ENCODE assay signal across 20 cellular contexts in genomic region chr5:62385136-62385535, GRCh38. TPM values are rescaled to one million over a fixed set of nuclear protein-coding genes. Genes with fewer than 3 reads are reported as not detected.
DNase-seq lines count a peak whose midpoint lies in the region; ATAC-seq and TF ChIP-seq lines count a peak whose summit lies in the region.
"Had no signal": no experiment of that assay in that cellular context is flagged by ENCODE, and none has a peak within 500 bp of the region (broad histone marks: within the 10 kb centered on the region; RNA-seq: fewer than 3 reads in every experiment).

No MANE protein-coding gene starts in this region.

- H3K9me3 Mint-ChIP-seq in activated T-cell treated with anti-CD3 and anti-CD28 coated beads, Interleukin-2, amount 50 U/mL, for 72 hours, result no peaks in the 10 kb centered on the region
- H3K9me3 Mint-ChIP-seq in WTC11, result no peaks in the 10 kb centered on the region
- H3K9me3 Mint-ChIP-seq in stimulated activated effector memory CD8-positive, alpha-beta T cell treated with anti-CD3 and anti-CD28 coated beads, Interleukin-12 subunit alpha, Interleukin-12 subunit beta, amount 100 ng/mL, for 72 hours, result no peaks in the 10 kb centered on the region
- H3K9me3 Mint-ChIP-seq in CD14-positive monocyte, result no peaks in the 10 kb centered on the region
- H3K9me3 Mint-ChIP-seq: activated naive CD8-positive, alpha-beta T cell treated with anti-CD3 and anti-CD28 coated beads, Interleukin-2, amount 10 ng/mL, durations not matched to agents 7 days and 5 days; naive B cell had no signal

- H3K27ac Mint-ChIP-seq in activated T-cell treated with anti-CD3 and anti-CD28 coated beads, Interleukin-2, amount 50 U/mL, for 72 hours, result peak overlapping the region; percentile 54
- peak overlapping the region; percentile 57; the same call in 1 of the 2 replicates for H3K27ac Mint-ChIP-seq in WTC11
- peak overlapping the region; percentile 63 for H3K27ac Mint-ChIP-seq in stimulated activated effector memory CD8-positive, alpha-beta T cell treated with anti-CD3 and anti-CD28 coated beads, Interleukin-12 subunit alpha, Interleukin-12 subunit beta, amount 100 ng/mL, for 72 hours
- H3K27ac Mint-ChIP-seq in CD14-positive monocyte, result no peak overlapping the region
- H3K27ac Mint-ChIP-seq: activated naive CD8-positive, alpha-beta T cell treated with anti-CD3 and anti-CD28 coated beads, Interleukin-2, amount 10 ng/mL, durations not matched to agents 7 days and 5 days had no signal

- no peak for ATAC-seq in activated T-cell treated with anti-CD3 and anti-CD28 coated beads, Interleukin-2, amount 50 U/mL, for 72 hours (replicated peaks in 1 of 2)
- no peak for ATAC-seq in WTC11
- ATAC-seq in stimulated activated effector memory CD8-positive, alpha-beta T cell treated with anti-CD3 and anti-CD28 coated beads, Interleukin-12 subunit alpha, Interleukin-12 subunit beta, amount 100 ng/mL, for 72 hours, result no peak
- ATAC-seq in GM18861 (IDR thresholded peaks at IDR 0.05; ENCODE audit: unreplicated experiment), result no peak
- ATAC-seq: left lung had no signal

- no peak overlapping the region for H3K4me3 Mint-ChIP-seq in activated T-cell treated with anti-CD3 and anti-CD28 coated beads, Interleukin-2, amount 50 U/mL, for 72 hours
- H3K4me3 Mint-ChIP-seq in WTC11 (no peak overlapping the region), CD14-positive monocyte (no peak overlapping the region)
- H3K4me3 Mint-ChIP-seq in stimulated activated effector memory CD8-positive, alpha-beta T cell treated with anti-CD3 and anti-CD28 coated beads, Interleukin-12 subunit alpha, Interleukin-12 subunit beta, amount 100 ng/mL, for 72 hours, result no peak overlapping the region
- H3K4me3 Mint-ChIP-seq: activated naive CD8-positive, alpha-beta T cell treated with anti-CD3 and anti-CD28 coated beads, Interleukin-2, amount 10 ng/mL, durations not matched to agents 7 days and 5 days; naive B cell had no signal

- no peaks in the 10 kb centered on the region for H3K27me3 Mint-ChIP-seq in activated T-cell treated with anti-CD3 and anti-CD28 coated beads, Interleukin-2, amount 50 U/mL, for 72 hours (ENCODE audit: low read depth)
- H3K27me3 Mint-ChIP-seq in WTC11 (ENCODE audit: low read depth), result no peaks in the 10 kb centered on the region
- H3K27me3 Mint-ChIP-seq in CD14-positive monocyte (ENCODE audit: low read depth in 3 of 3), result no peaks in the 10 kb centered on the region
- H3K27me3 Mint-ChIP-seq: activated naive CD8-positive, alpha-beta T cell treated with anti-CD3 and anti-CD28 coated beads, Interleukin-2, amount 10 ng/mL, durations not matched to agents 7 days and 5 days; naive B cell had no signal

- no peak for TF ChIP-seq CTCF in WTC11 (IDR thresholded peaks at IDR 0.05)
- TF ChIP-seq CTCF in fibroblast of villous mesenchyme (IDR thresholded peaks at IDR 0.05; ENCODE audit: insufficient read depth, low read depth, low read length), result no peak
- TF ChIP-seq CTCF in CD14-positive monocyte (IDR thresholded peaks at IDR 0.05), result no peak

- CTCF ChIA-PET in WTC11 (lab: Charles Lee), result no interaction called here

- peaks cover 9% of the 10 kb centered on the region for H3K4me1 Mint-ChIP-seq in activated T-cell treated with anti-CD3 and anti-CD28 coated beads, Interleukin-2, amount 50 U/mL, for 72 hours (ENCODE audit: low read depth)
- no peaks in the 10 kb centered on the region for H3K4me1 Mint-ChIP-seq in WTC11
- H3K4me1 Mint-ChIP-seq in stimulated activated effector memory CD8-positive, alpha-beta T cell treated with anti-CD3 and anti-CD28 coated beads, Interleukin-12 subunit alpha, Interleukin-12 subunit beta, amount 100 ng/mL, for 72 hours, result peaks cover 7% of the 10 kb centered on the region
- H3K4me1 Mint-ChIP-seq in CD14-positive monocyte, result no peaks in the 10 kb centered on the region
- H3K4me1 Mint-ChIP-seq: naive B cell had no signal

- POLR2A ChIA-PET in WTC11 (lab: Charles Lee), result no interaction called here

- no peak overlapping the region for H3K4me3 ChIP-seq in fibroblast of villous mesenchyme (ENCODE audit: low read depth, low read length)
- H3K4me3 ChIP-seq: colonic mucosa, esophagus muscularis mucosa, left lung had no signal

- H3K36me3 Mint-ChIP-seq in activated T-cell treated with anti-CD3 and anti-CD28 coated beads, Interleukin-2, amount 50 U/mL, for 72 hours (ENCODE audit: insufficient read depth in 2 of 2), result peaks cover under 1 to 20% of the 10 kb centered on the region in 2 donors
- peaks cover 57% of the 10 kb centered on the region for H3K36me3 Mint-ChIP-seq in WTC11
- peaks cover 100% of the 10 kb centered on the region for H3K36me3 Mint-ChIP-seq in stimulated activated effector memory CD8-positive, alpha-beta T cell treated with anti-CD3 and anti-CD28 coated beads, Interleukin-12 subunit alpha, Interleukin-12 subunit beta, amount 100 ng/mL, for 72 hours
- peaks cover 57 to 76% of the 10 kb centered on the region in 2 donors for H3K36me3 Mint-ChIP-seq in CD14-positive monocyte

- intact Hi-C loops in CD14-positive monocyte (cut with micrococcal nuclease), result no loop called here

- DNase-seq in activated T-cell treated with anti-CD3 and anti-CD28 coated beads, Interleukin-2, amount 50 U/mL, for 72 hours, result no peak
- DNase-seq in activated T-cell treated with anti-CD3 and anti-CD28 coated beads, Interleukin-2, amount 50 U/mL, for 48 hours, result no peak
- DNase-seq in WTC11 (ENCODE audit: low spot score) (no peak), fibroblast of villous mesenchyme (ENCODE audit: low read depth) (peak; percentile 44), CD14-positive monocyte (ENCODE audit: low spot score) (no peak), SKM-1 (lab: John Stamatoyannopoulos, UW; ENCODE audit: unreplicated experiment) (no peak)
- DNase-seq in stimulated activated effector memory CD8-positive, alpha-beta T cell treated with anti-CD3 and anti-CD28 coated beads, Interleukin-12 subunit alpha, Interleukin-12 subunit beta, amount 100 ng/mL, for 72 hours (ENCODE audit: low spot score in 2 of 2), result no peak
- DNase-seq: activated CD8-positive, alpha-beta memory T cell treated with anti-CD3 and anti-CD28 coated beads, Interleukin-2, amount 50 U/mL, for 4 hours; activated naive CD8-positive, alpha-beta T cell treated with anti-CD3 and anti-CD28 coated beads, Interleukin-2, amount 10 ng/mL, durations not matched to agents 7 days and 5 days; colonic mucosa; COR-L47; hypothalamus; left lung; naive B cell; NCI-H1694 treated with DMSO at 0.1 percent for 48 hours; NCI-H524 treated with DMSO at 0.1 percent for 48 hours; retina; stimulated activated CD4-positive, alpha-beta T cell treated with anti-CD3 and anti-CD28 coated beads, Interleukin-1b, Interleukin-23, amount 100 ng/mL, for 48 hours had no signal

TF ChIP-seq in WTC11, 78 proteins besides CTCF, POLR2A, EP300 and RAD21:
- no peak for TF ChIP-seq NFE2L1 (CRISPR knock-in tag; IDR thresholded peaks at IDR 0.05)
- TF ChIP-seq JAZF1 (CRISPR knock-in tag; IDR thresholded peaks at IDR 0.05), result no peak

RNA-seq across cellular contexts. Expression of gene DIMT1, which starts 18.6 kb away (rescaled TPM):
- 10 to 100 TPM; 35.3 to 42.0 TPM for total RNA-seq in activated T-cell treated with anti-CD3 and anti-CD28 coated beads, Interleukin-2, amount 50 U/mL, for 72 hours
- total RNA-seq in WTC11 (2021) (30.3 to 33.9 TPM (median 31.1 TPM) in 3 replicates), fibroblast of villous mesenchyme (35.4 and 47.5 TPM in 2 replicates)
- 10 to 100 TPM; 25.1 to 27.6 TPM for polyA plus RNA-seq in CD14-positive monocyte

RNA-seq across cellular contexts. Expression of gene IPO11, which starts 27.4 kb away (rescaled TPM):
- total RNA-seq in activated T-cell treated with anti-CD3 and anti-CD28 coated beads, Interleukin-2, amount 50 U/mL, for 72 hours, result 10 to 100 TPM; 26.6 to 39.7 TPM
- 52.6 to 61.9 TPM (median 60.0 TPM) in 3 replicates for total RNA-seq in WTC11 (2021)
- total RNA-seq in fibroblast of villous mesenchyme, result 20.9 and 34.5 TPM in 2 replicates
- polyA plus RNA-seq in CD14-positive monocyte, result 1 to 10 TPM; 5.3 to 5.5 TPM

Comparison
In these comparisons a context has a peak if more than half of its experiments do, and no peak if none do; other contexts are left out.
1. H3K27ac Mint-ChIP-seq: peak in activated T-cell treated with anti-CD3 and anti-CD28 coated beads, Interleukin-2, amount 50 U/mL, for 72 hours (single experiment), WTC11 (single experiment) and stimulated activated effector memory CD8-positive, alpha-beta T cell treated with anti-CD3 and anti-CD28 coated beads, Interleukin-12 subunit alpha, Interleukin-12 subunit beta, amount 100 ng/mL, for 72 hours (single experiment); none in CD14-positive monocyte (0 of 7).